ENCODE assay signal across 8 cellular contexts in the genomic region with DNA sequence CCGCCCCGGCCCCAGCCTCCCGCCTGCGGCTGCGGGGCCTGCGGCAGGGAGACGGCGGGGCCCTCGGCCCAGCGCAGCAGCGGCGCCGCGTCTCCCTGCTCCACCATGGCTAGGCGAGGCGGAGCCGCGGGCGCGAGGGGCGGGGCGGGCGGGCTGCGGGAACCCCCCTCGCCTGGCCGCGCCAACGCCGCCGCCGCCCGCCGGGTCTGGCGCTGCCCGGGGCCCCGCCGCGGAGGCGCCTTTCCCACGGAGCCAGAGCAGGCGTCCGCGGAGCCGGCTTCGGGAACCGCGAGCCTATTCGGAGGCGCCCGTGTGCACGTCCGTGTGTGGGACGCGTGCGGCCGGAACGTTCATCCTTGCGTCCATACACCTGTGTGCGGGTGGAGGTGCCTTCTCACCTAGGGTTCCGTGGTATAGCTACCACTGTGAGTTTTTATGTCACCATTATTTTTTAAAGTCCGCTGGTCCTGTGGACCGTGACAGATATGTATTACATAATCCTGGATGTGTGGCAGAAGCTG. TPM values are rescaled to one million over a fixed set of nuclear protein-coding genes. Genes with fewer than 3 reads are reported as not detected.
DNase-seq lines count a peak whose midpoint lies in the region; ATAC-seq and TF ChIP-seq lines count a peak whose summit lies in the region.

A gene with protein sequence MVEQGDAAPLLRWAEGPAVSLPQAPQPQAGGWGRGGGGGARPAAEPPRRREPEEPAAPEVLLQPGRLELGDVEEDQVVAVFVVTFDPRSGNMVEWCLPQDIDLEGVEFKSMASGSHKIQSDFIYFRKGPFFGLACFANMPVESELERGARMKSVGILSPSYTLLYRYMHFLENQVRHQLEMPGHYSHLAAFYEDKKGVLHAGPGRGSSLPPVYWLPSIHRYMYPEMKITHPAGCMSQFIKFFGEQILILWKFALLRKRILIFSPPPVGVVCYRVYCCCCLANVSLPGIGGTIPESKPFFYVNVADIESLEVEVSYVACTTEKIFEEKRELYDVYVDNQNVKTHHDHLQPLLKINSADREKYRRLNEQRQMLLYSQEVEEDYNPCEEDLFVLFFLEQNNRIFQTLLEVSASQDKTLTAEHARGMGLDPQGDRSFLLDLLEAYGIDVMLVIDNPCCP (minus strand): TSS at position 120 of the 521 bp plus-strand sequence. CDS start 13 bp downstream, at position 107.

- peaks cover 7 to 13% (median 10%) of the 10 kb centered on the region in 11 experiments; a peak in 10 of 22 replicates for H3K27me3 ChIP-seq in BLaER1 treated with 17β-estradiol and CSF1 and Interleukin-3, amounts not matched to agents 10 nM and 100 nM
- H3K27me3 ChIP-seq in cardiac muscle cell (no peaks in the 10 kb centered on the region), parathyroid adenoma (ENCODE audit: control insufficient read depth, insufficient read depth, low read length) (no peaks in the 10 kb centered on the region)

- H3K27ac Mint-ChIP-seq in activated naive CD4-positive, alpha-beta T cell treated with anti-CD3 and anti-CD28 coated beads, Interleukin-2, amount 10 ng/mL, durations not matched to agents 7 days and 5 days, result peak within 1 kb of the TSS; percentile 77

- no peaks in the 10 kb centered on the region for H3K9me3 ChIP-seq in BLaER1 treated with 17β-estradiol and CSF1 and Interleukin-3, amounts not matched to agents 10 nM and 100 nM (replicated peaks in 1 of 11)
- no peaks in the 10 kb centered on the region for H3K9me3 ChIP-seq in cardiac muscle cell (ENCODE audit: low read depth)
- no peaks in the 10 kb centered on the region for H3K9me3 ChIP-seq in parathyroid adenoma (ENCODE audit: control insufficient read depth, low read length)

- H3K36me3 Mint-ChIP-seq in activated naive CD4-positive, alpha-beta T cell treated with anti-CD3 and anti-CD28 coated beads, Interleukin-2, amount 10 ng/mL, durations not matched to agents 7 days and 5 days, result peaks cover 5% of the 10 kb centered on the region

- H3K9me3 Mint-ChIP-seq in activated naive CD4-positive, alpha-beta T cell treated with anti-CD3 and anti-CD28 coated beads, Interleukin-2, amount 10 ng/mL, durations not matched to agents 7 days and 5 days, result no peaks in the 10 kb centered on the region

- peaks cover 31% of the 10 kb centered on the region for H3K4me1 Mint-ChIP-seq in activated naive CD4-positive, alpha-beta T cell treated with anti-CD3 and anti-CD28 coated beads, Interleukin-2, amount 10 ng/mL, durations not matched to agents 7 days and 5 days

- peak within 1 kb of the TSS; percentile 89 for H2AFZ ChIP-seq in parathyroid adenoma

- POLR2A ChIA-PET in RWPE1 (lab: Yijun Ruan, JAX; ENCODE audit: low non-redundant PET), result no interaction called here

- DNase-seq in RWPE1 (ENCODE audit: low spot score) (peak; percentile 30), cardiac muscle cell (ENCODE audit: low read depth in 1 of 2, low spot score in 1 of 2) (peak; percentile 44 to 83), ureter (ENCODE audit: low spot score) (no peak)
- peak; percentile 58 for DNase-seq in activated naive CD4-positive, alpha-beta T cell treated with anti-CD3 and anti-CD28 coated beads, Interleukin-2, amount 10 ng/mL, durations not matched to agents 7 days and 5 days

- H3K27ac ChIP-seq in BLaER1 treated with 17β-estradiol and CSF1 and Interleukin-3, amounts not matched to agents 10 nM and 100 nM, result peak within 1 kb of the TSS; percentile 55 to 87 (median 80); a peak in 21 of 22 replicates
- H3K27ac ChIP-seq in RWPE1, result peak within 1 kb of the TSS; percentile 62
- peak within 1 kb of the TSS; percentile 45 for H3K27ac ChIP-seq in cardiac muscle cell
- H3K27ac ChIP-seq in parathyroid adenoma, result peak within 1 kb of the TSS; percentile 75

- peaks cover 21% of the 10 kb centered on the region for H3K27me3 Mint-ChIP-seq in activated naive CD4-positive, alpha-beta T cell treated with anti-CD3 and anti-CD28 coated beads, Interleukin-2, amount 10 ng/mL, durations not matched to agents 7 days and 5 days

- CTCF ChIA-PET in RWPE1 (lab: Yijun Ruan, JAX), result interaction anchor here (0.6 to 0.7 kb wide), 2 partner anchors 47 to 379 kb away, joined by 3 read pairs; no protein-coding TSS in a partner anchor
- CTCF ChIA-PET in activated naive CD4-positive, alpha-beta T cell treated with anti-CD3 and anti-CD28 coated beads, Interleukin-2, amount 10 ng/mL, durations not matched to agents 7 days and 5 days (lab: Charles Lee), result interaction anchor here (0.7 to 3.7 kb wide), 4 partner anchors 34 to 47 kb away, joined by 3 to 17 read pairs (median 9); a partner anchor contains a TSS

- peak within 1 kb of the TSS; percentile 79 to 88 (median 85) for H3K9ac ChIP-seq in BLaER1 treated with 17β-estradiol and CSF1 and Interleukin-3, amounts not matched to agents 10 nM and 100 nM
- H3K9ac ChIP-seq in parathyroid adenoma, result no peak within 1 kb of the TSS

- H3K79me2 ChIP-seq in parathyroid adenoma, result peaks cover 10% of the 10 kb centered on the region

- TF ChIP-seq CTCF in RWPE1 (conservative IDR thresholded peaks at IDR 0.05; ENCODE audit: low read depth) (no peak), cardiac muscle cell (IDR thresholded peaks at IDR 0.05; ENCODE audit: low read depth, low read length) (no peak), parathyroid adenoma (IDR thresholded peaks at IDR 0.05) (no peak)

- H3K4me3 ChIP-seq in BLaER1 treated with 17β-estradiol and CSF1 and Interleukin-3, amounts not matched to agents 10 nM and 100 nM, result peak within 1 kb of the TSS; percentile 76 to 87 (median 80)
- H3K4me3 ChIP-seq in cardiac muscle cell, result peak within 1 kb of the TSS; percentile 95
- H3K4me3 ChIP-seq in parathyroid adenoma (ENCODE audit: low read depth, low read length), result peak within 1 kb of the TSS; percentile 59

- peaks cover 19 to 37% (median 29%) of the 10 kb centered on the region in 11 experiments; a peak in 18 of 22 replicates for H4K20me1 ChIP-seq in BLaER1 treated with 17β-estradiol and CSF1 and Interleukin-3, amounts not matched to agents 10 nM and 100 nM

- peak within 1 kb of the TSS; percentile 76 for H3K4me3 Mint-ChIP-seq in activated naive CD4-positive, alpha-beta T cell treated with anti-CD3 and anti-CD28 coated beads, Interleukin-2, amount 10 ng/mL, durations not matched to agents 7 days and 5 days

- H3K36me3 ChIP-seq in BLaER1 treated with 17β-estradiol and CSF1 and Interleukin-3, amounts not matched to agents 10 nM and 100 nM, result no peaks in the 10 kb centered on the region
- H3K36me3 ChIP-seq in cardiac muscle cell (no peaks in the 10 kb centered on the region), parathyroid adenoma (ENCODE audit: control insufficient read depth, insufficient read depth, low read length) (no peaks in the 10 kb centered on the region)

- H3K4me1 ChIP-seq in BLaER1 treated with 17β-estradiol and CSF1 and Interleukin-3, amounts not matched to agents 10 nM and 100 nM, result peaks cover 45 to 51% (median 49%) of the 10 kb centered on the region in 10 experiments
- H3K4me1 ChIP-seq in cardiac muscle cell (ENCODE audit: low read depth), result peaks cover 8% of the 10 kb centered on the region
- peaks cover 22% of the 10 kb centered on the region for H3K4me1 ChIP-seq in parathyroid adenoma

- ATAC-seq in GM19035 (IDR thresholded peaks at IDR 0.05; ENCODE audit: unreplicated experiment) (peak; percentile 79), HG03280 (IDR thresholded peaks at IDR 0.05; ENCODE audit: unreplicated experiment) (peak; percentile 70)

- peak within 1 kb of the TSS; percentile 85 to 98 (median 95) for H3K4me2 ChIP-seq in BLaER1 treated with 17β-estradiol and CSF1 and Interleukin-3, amounts not matched to agents 10 nM and 100 nM
- peak within 1 kb of the TSS; percentile 70 for H3K4me2 ChIP-seq in parathyroid adenoma (ENCODE audit: low read length)

RNA-seq across cellular contexts. Expression of the gene that starts here (rescaled TPM):
- 8.5 and 15.5 TPM in 2 replicates for total RNA-seq in cardiac muscle cell
- polyA plus RNA-seq in cardiac muscle cell, result 5.0 and 5.1 TPM in 2 replicates
- total RNA-seq in ureter, result 19.1 TPM
